In the genomic region with DNA sequence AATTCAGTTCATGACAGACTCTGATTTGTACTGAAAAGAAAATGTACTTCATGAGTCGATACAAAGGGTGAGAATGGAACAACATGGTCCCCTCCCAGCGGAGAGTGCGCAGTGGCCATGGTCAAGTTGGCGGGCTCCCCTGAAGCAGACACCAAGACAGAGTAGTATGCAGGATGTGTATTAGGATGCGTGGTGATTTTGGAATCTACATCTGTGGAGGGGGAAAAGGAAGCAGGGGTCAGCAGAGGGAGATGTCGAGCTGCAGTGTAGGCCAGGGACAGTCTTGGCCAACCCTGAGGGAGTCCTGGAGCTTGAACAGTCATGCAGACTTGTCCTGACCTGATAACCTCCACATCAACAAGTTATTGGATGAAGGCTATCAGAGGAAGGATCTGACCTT, we compare ENCODE assay signal across 2 cellular contexts.
TF ChIP-seq lines count a peak whose summit lies in the region.

No MANE protein-coding gene starts in this region.

TF ChIP-seq in WTC11, 78 proteins besides CTCF, POLR2A, EP300 and RAD21 (continued from another document):
- TF ChIP-seq, protein P1, sequence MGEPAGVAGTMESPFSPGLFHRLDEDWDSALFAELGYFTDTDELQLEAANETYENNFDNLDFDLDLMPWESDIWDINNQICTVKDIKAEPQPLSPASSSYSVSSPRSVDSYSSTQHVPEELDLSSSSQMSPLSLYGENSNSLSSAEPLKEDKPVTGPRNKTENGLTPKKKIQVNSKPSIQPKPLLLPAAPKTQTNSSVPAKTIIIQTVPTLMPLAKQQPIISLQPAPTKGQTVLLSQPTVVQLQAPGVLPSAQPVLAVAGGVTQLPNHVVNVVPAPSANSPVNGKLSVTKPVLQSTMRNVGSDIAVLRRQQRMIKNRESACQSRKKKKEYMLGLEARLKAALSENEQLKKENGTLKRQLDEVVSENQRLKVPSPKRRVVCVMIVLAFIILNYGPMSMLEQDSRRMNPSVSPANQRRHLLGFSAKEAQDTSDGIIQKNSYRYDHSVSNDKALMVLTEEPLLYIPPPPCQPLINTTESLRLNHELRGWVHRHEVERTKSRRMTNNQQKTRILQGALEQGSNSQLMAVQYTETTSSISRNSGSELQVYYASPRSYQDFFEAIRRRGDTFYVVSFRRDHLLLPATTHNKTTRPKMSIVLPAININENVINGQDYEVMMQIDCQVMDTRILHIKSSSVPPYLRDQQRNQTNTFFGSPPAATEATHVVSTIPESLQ (CRISPR knock-in tag; IDR thresholded peaks at IDR 0.05) = no peak
TF ChIP-seq in WTC11: peak in this region for 0.

TF ChIP-seq in liver, 16 proteins besides CTCF, POLR2A, EP300 and RAD21 (continued from another document):
- TF ChIP-seq GABPA (IDR thresholded peaks at IDR 0.05 in 1 of 2, conservative IDR thresholded peaks at IDR 0.05 in 1 of 2) = no peak
